In genomic region chr6:40520683-40521082, GRCh38 we compare ENCODE assay signal across 20 cellular contexts.
"Had no signal": no experiment of that assay in that cellular context is flagged by ENCODE, and none has a peak within 500 bp of the region (broad histone marks: within the 10 kb centered on the region; RNA-seq: fewer than 3 reads in every experiment).

No MANE protein-coding gene starts in this region.

- H3K4me1 ChIP-seq: prostate gland, suprapubic skin, upper lobe of right lung had no signal

- H3K27ac Mint-ChIP-seq: dendritic cell treated with granulocyte-macrophage colony-stimulating factor and Interleukin-4, amounts not matched to agents 40 ng/mL and 50 ng/mL, for 4 days; natural killer cell had no signal

- H3K4me3 ChIP-seq: mucosa of descending colon, prostate gland, suprapubic skin, upper lobe of right lung had no signal

- DNase-seq: activated CD4-positive, alpha-beta T cell treated with anti-CD3 and anti-CD28 coated beads for 4 hours; activated naive CD4-positive, alpha-beta T cell treated with anti-CD3 and anti-CD28 coated beads, Interleukin-2, amount 50 U/mL, for 16 hours; brain microvascular endothelial cell; cerebellar nuclear complex; effector memory CD8-positive, alpha-beta T cell; left colon; mammary epithelial cell; mucosa of descending colon; natural killer cell; nucleus accumbens; stimulated activated CD4-positive, alpha-beta T cell treated with anti-CD3 and anti-CD28 coated beads, Interleukin-2, amount 100 ng/mL, for 24 hours; stimulated activated naive CD4-positive, alpha-beta T cell treated with Interleukin-2 at 50 U/mL for 16 hours; T-helper 1 cell; upper lobe of right lung; WERI-Rb-1 had no signal

- H3K9me3 Mint-ChIP-seq: dendritic cell treated with granulocyte-macrophage colony-stimulating factor and Interleukin-4, amounts not matched to agents 40 ng/mL and 50 ng/mL, for 4 days; effector memory CD8-positive, alpha-beta T cell; natural killer cell had no signal

- H3K36me3 Mint-ChIP-seq: natural killer cell had no signal

- H3K9me3 ChIP-seq: mucosa of descending colon, prostate gland, suprapubic skin, upper lobe of right lung had no signal

- ATAC-seq: effector memory CD8-positive, alpha-beta T cell; left colon; mucosa of descending colon; natural killer cell; sciatic nerve; upper lobe of right lung had no signal

- H3K27ac ChIP-seq: brain microvascular endothelial cell, epithelial cell of prostate, prostate gland, suprapubic skin, upper lobe of right lung, WERI-Rb-1 had no signal

- H3K4me3 Mint-ChIP-seq: dendritic cell treated with granulocyte-macrophage colony-stimulating factor and Interleukin-4, amounts not matched to agents 40 ng/mL and 50 ng/mL, for 4 days; effector memory CD8-positive, alpha-beta T cell; natural killer cell had no signal

- H3K36me3 ChIP-seq: brain microvascular endothelial cell, prostate gland, suprapubic skin, upper lobe of right lung, WERI-Rb-1 had no signal

- H3K27me3 ChIP-seq: brain microvascular endothelial cell had no signal
